32 cellular contexts compared by ENCODE assay signal in the genomic region with DNA sequence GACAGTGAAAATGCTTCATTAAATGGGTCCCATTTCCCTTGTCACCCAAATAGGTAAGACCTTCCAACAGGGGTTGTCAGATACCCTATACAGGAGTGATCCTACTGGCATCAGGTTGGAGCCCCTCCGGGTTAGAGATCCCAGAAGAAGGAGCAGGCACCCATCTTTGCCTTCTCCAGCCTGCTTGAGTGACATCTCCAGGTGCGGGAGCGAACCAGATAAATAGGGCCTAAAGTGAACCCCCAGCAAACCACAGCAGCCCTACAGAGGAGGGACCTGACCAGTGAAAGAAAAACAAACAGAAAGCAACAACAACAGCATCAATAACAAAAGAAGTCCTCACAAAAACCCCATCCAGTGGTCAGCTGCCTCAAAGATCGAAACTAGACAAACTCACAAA.
"Had no signal": no experiment of that assay in that cellular context is flagged by ENCODE, and none has a peak within 500 bp of the region (broad histone marks: within the 10 kb centered on the region; RNA-seq: fewer than 3 reads in every experiment).

No MANE protein-coding gene starts in this region.

- H3K27ac ChIP-seq: KMS-11 had no signal

- H3K4me2 ChIP-seq: KMS-11 had no signal

- H3K9ac ChIP-seq: KMS-11 had no signal

- H3K27me3 ChIP-seq: MG63 had no signal

- DNase-seq: Karpas-422, Kasumi-1, MG63, MM.1S, MV-4-11, NCI-H1048, NCI-H1092, NCI-H1092 treated with DMSO at 0.1 percent for 48 hours, NCI-H1105, NCI-H1105 treated with DMSO at 0.1 percent for 48 hours, NCI-H1417, NCI-H1417 treated with DMSO at 0.1 percent for 48 hours, NCI-H1436, NCI-H1436 treated with DMSO at 0.1 percent for 48 hours, NCI-H146, NCI-H1694, NCI-H1694 treated with DMSO at 0.1 percent for 48 hours, NCI-H187, NCI-H187 treated with DMSO at 0.1 percent for 48 hours, NCI-H1930, NCI-H2029, NCI-H2029 treated with DMSO at 0.1 percent for 48 hours, NCI-H2081, NCI-H2081 treated with DMSO at 0.1 percent for 48 hours, NCI-H2107, NCI-H2171, NCI-H2227 treated with DMSO at 0.1 percent for 48 hours, NCI-H226, NCI-H345, NCI-H446, NCI-H446 treated with DMSO at 0.1 percent for 48 hours had no signal

- H3K4me3 ChIP-seq: MG63 had no signal

- H3K36me3 ChIP-seq: MG63 had no signal

- H3K9me3 ChIP-seq: MG63 had no signal
